ENCODE assay signal across 27 cellular contexts in genomic region chr2:64722645-64723044, GRCh38.
"Had no signal": no experiment of that assay in that cellular context is flagged by ENCODE, and none has a peak within 500 bp of the region (broad histone marks: within the 10 kb centered on the region; RNA-seq: fewer than 3 reads in every experiment).

No MANE protein-coding gene starts in this region.

- ATAC-seq: gastrocnemius medialis; heart left ventricle; left cardiac atrium; left lung; naive thymus-derived CD4-positive, alpha-beta T cell; right cardiac atrium; stimulated activated memory B cell treated with anti-CD40 and anti-IgM and Interleukin-4, amounts not matched to agents 10 μg/mL and 1 μg/mL and 100 μg/mL, for 72 hours; stimulated activated naive CD8-positive, alpha-beta T cell treated with anti-CD3 and anti-CD28 coated beads, Interleukin-15, Interleukin-2, amounts not matched to agents 100 U/mL and 50 U/mL, for 24 hours had no signal

- H3K27me3 ChIP-seq: dorsolateral prefrontal cortex, gastrocnemius medialis, heart left ventricle, left lung, sigmoid colon, spleen, tibial nerve, upper lobe of left lung, uterus had no signal

- H3K36me3 ChIP-seq: gastrocnemius medialis, heart left ventricle, left lung, prostate gland, sigmoid colon, spleen, thoracic aorta, tibial nerve, upper lobe of left lung, uterus had no signal

- H3K27ac ChIP-seq: dorsolateral prefrontal cortex, gastrocnemius medialis, heart left ventricle, left lung, prostate gland, sigmoid colon, spleen, thoracic aorta, upper lobe of left lung, uterus had no signal

- FAIRE-seq: colon, islet of Langerhans had no signal

- H3K4me3 ChIP-seq: dorsolateral prefrontal cortex, gastrocnemius medialis, heart left ventricle, left lung, prostate gland, sigmoid colon, spleen, thoracic aorta, tibial nerve, upper lobe of left lung, uterus had no signal

- DNase-seq: dorsolateral prefrontal cortex; effector CD4-positive, alpha-beta T cell; foreskin fibroblast; gastrocnemius medialis; heart left ventricle; hippocampal formation; left cardiac atrium; left lung; mesenchymal stem cell; midbrain; naive thymus-derived CD4-positive, alpha-beta T cell; nephron progenitor cell; nucleus accumbens; right cardiac atrium; sigmoid colon; spleen; stimulated activated CD4-positive, alpha-beta T cell treated with anti-CD3 and anti-CD28 coated beads, Interleukin-4, amount 100 ng/mL, for 4 hours; stimulated activated naive CD8-positive, alpha-beta T cell treated with anti-CD3 and anti-CD28 coated beads, Interleukin-15, Interleukin-2, amounts not matched to agents 100 U/mL and 50 U/mL, for 24 hours; substantia nigra; upper lobe of left lung; uterus had no signal

- H3K4me1 ChIP-seq: prostate gland, uterus had no signal

- H3K9me3 ChIP-seq: gastrocnemius medialis, heart left ventricle, left lung, prostate gland, sigmoid colon, spleen, thoracic aorta, tibial nerve, upper lobe of left lung, uterus had no signal
